In genomic region chr16:67943256-67943618, GRCh38 we compare ENCODE assay signal across 1 cellular context.
A peak's percentile ranks its signal among the peaks of the same experiment; 100 is the strongest.
TF ChIP-seq lines count a peak whose summit lies in the region.

No MANE protein-coding gene starts in this region.

TF ChIP-seq in liver, 16 proteins besides CTCF, POLR2A, EP300 and RAD21:
- TF ChIP-seq FOXA1 (IDR thresholded peaks at IDR 0.05) (no peak), EGR1 (IDR thresholded peaks at IDR 0.05; ENCODE audit: low read depth in 2 of 2) (no peak), HNF4G (IDR thresholded peaks at IDR 0.05) (peak; percentile 63), YY1 (IDR thresholded peaks at IDR 0.05) (no peak), HNF4A (conservative IDR thresholded peaks at IDR 0.05) (peak; percentile 85 to 88), FOXA2 (IDR thresholded peaks at IDR 0.05) (peak; percentile 3), NR2F2 (IDR thresholded peaks at IDR 0.05) (peak; percentile 93), ATF3 (IDR thresholded peaks at IDR 0.05) (no peak), ZBTB33 (IDR thresholded peaks at IDR 0.05) (no peak), JUND (IDR thresholded peaks at IDR 0.05) (no peak), SP1 (IDR thresholded peaks at IDR 0.05) (peak; percentile 78), RXRA (IDR thresholded peaks at IDR 0.05) (peak; percentile 72 to 85), TAF1 (conservative IDR thresholded peaks at IDR 0.05) (no peak), REST (IDR thresholded peaks at IDR 0.05) (no peak), GABPA (IDR thresholded peaks at IDR 0.05 in 1 of 2, conservative IDR thresholded peaks at IDR 0.05 in 1 of 2) (no peak)
- TF ChIP-seq, protein P1, sequence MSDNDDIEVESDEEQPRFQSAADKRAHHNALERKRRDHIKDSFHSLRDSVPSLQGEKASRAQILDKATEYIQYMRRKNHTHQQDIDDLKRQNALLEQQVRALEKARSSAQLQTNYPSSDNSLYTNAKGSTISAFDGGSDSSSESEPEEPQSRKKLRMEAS (IDR thresholded peaks at IDR 0.05), result no peak
TF ChIP-seq in liver: peak in this region for 6.
